In genomic region chr9:114367823-114368609, GRCh38 we compare ENCODE assay signal across 10 cellular contexts. TPM values are rescaled to one million over a fixed set of nuclear protein-coding genes. Genes with fewer than 3 reads are reported as not detected.
DNase-seq lines count a peak whose midpoint lies in the region; ATAC-seq, FAIRE-seq and TF ChIP-seq lines count a peak whose summit lies in the region.
"Had no signal": no experiment of that assay in that cellular context is flagged by ENCODE, and none has a peak within 500 bp of the region (broad histone marks: within the 10 kb centered on the region; RNA-seq: fewer than 3 reads in every experiment).

No MANE protein-coding gene starts in this region.

- peak overlapping the region; percentile 62; the same call in 1 of the 2 replicates for H2BK12ac ChIP-seq in H1 (ENCODE audit: low read depth, low read length)

- H3K4me1 ChIP-seq in H1 (replicated peaks in 1 of 4; ENCODE audit: control insufficient read depth in 3 of 4, insufficient read depth in 4 of 4, low read length in 3 of 4) (peaks cover 7 to 28% (median 17%) of the 10 kb centered on the region in 4 experiments), stomach (peaks cover 21 to 88% (median 37%) of the 10 kb centered on the region in 4 donors)

- H3K79me1 ChIP-seq in H1 (ENCODE audit: low read depth, low read length): no peaks in the 10 kb centered on the region

- H3K27me3 ChIP-seq in H1 (replicated peaks in 1 of 4; ENCODE audit: control insufficient read depth in 3 of 4, extremely low read depth in 1 of 4, insufficient read depth in 3 of 4, low read length in 3 of 4) (no peaks in the 10 kb centered on the region), stomach (no peaks in the 10 kb centered on the region)
- H3K27me3 ChIP-seq: neural progenitor cell had no signal

- TF ChIP-seq RAD21 in H1 (IDR thresholded peaks at IDR 0.05 in 1 of 2, conservative IDR thresholded peaks at IDR 0.05 in 1 of 2; ENCODE audit: low read depth in 2 of 2, low read length in 2 of 2): no peak

- no peak overlapping the region for H3K4me2 ChIP-seq in H1 (ENCODE audit: insufficient read depth in 1 of 2, low read depth in 2 of 2, low read length in 2 of 2)
- H3K4me2 ChIP-seq: neural progenitor cell had no signal

- no peak overlapping the region for H3K56ac ChIP-seq in H1 (replicated peaks; ENCODE audit: insufficient read length, low read depth, low read length)

- H4K20me1 ChIP-seq in H1 (replicated peaks in 1 of 2; ENCODE audit: control insufficient read depth in 1 of 2, insufficient read depth in 2 of 2, low read length in 2 of 2): peaks cover 0 to 2% of the 10 kb centered on the region in 2 experiments

- H3K27ac Mint-ChIP-seq in T-helper 1 cell treated with Interleukin-12 subunit alpha and Interleukin-12 subunit beta and Interleukin-4 antibody, amounts not matched to agents 30 μg/mL and 1 μg/mL, for 36 hours: peak overlapping the region; percentile 91
- peak overlapping the region; percentile 93 to 97 for H3K27ac Mint-ChIP-seq in T-cell
- H3K27ac Mint-ChIP-seq: neural progenitor cell had no signal

- peak overlapping the region; percentile 71; the same call in 1 of the 2 replicates for H2BK5ac ChIP-seq in H1 (ENCODE audit: low read depth, low read length)

- POLR2A ChIA-PET in T-cell (lab: Charles Lee): interaction anchor here (0.6 to 1.9 kb wide), 8 partner anchors 14 to 30 kb away, joined by 3 to 15 read pairs (median 4); partner anchors contain the start of gene AKNA (in 1 of the 2)
- POLR2A ChIA-PET in H1 (lab: Charles Lee; ENCODE audit: partially characterized antibody): interaction anchor here (0.8 to 1.4 kb wide), 4 partner anchors 12 to 18 kb away, joined by 3 to 4 read pairs (median 3); no protein-coding TSS in a partner anchor

- H3K9ac ChIP-seq in H1 (replicated peaks in 1 of 4; ENCODE audit: extremely low read depth in 1 of 4, low read depth in 3 of 4, low read length in 3 of 4): no peak overlapping the region
- H3K9ac ChIP-seq: neural progenitor cell had no signal

- H3K4me3 Mint-ChIP-seq in T-helper 1 cell treated with Interleukin-12 subunit alpha and Interleukin-12 subunit beta and Interleukin-4 antibody, amounts not matched to agents 30 μg/mL and 1 μg/mL, for 36 hours: peak overlapping the region; percentile 52
- peak overlapping the region in 2 of 3 donors; percentile 28 to 77 for H3K4me3 Mint-ChIP-seq in T-cell

- no peaks in the 10 kb centered on the region for H3K9me3 ChIP-seq in H1 (ENCODE audit: insufficient read depth in 2 of 2, low read depth in 1 of 2, low read length in 1 of 2)
- H3K9me3 ChIP-seq in stomach: no peaks in the 10 kb centered on the region

- CTCF ChIA-PET in T-cell (lab: Charles Lee): interaction anchor here (0.7 to 4.7 kb wide), 8 partner anchors 17 to 286 kb away, joined by 3 to 25 read pairs (median 4); partner anchors contain the start of gene AKNA (in 1 of the 2)
- CTCF ChIA-PET in H1 (lab: Charles Lee; ENCODE audit: partially characterized antibody): interaction anchor here (0.6 to 1.7 kb wide), 8 partner anchors 12 to 327 kb away, joined by 3 to 4 read pairs (median 3); partner anchors contain the start of gene AKNA

- 0 out of 2 replicates have a peak overlapping the region, but pooled peaks have one; percentile 39 for H3K27ac ChIP-seq in H1 (ENCODE audit: low read depth, low read length)
- peak overlapping the region in 4 of 5 donors; percentile 54 to 80 (median 74) for H3K27ac ChIP-seq in stomach
- H3K27ac ChIP-seq: 22Rv1, neural progenitor cell had no signal

- H2AK5ac ChIP-seq in H1 (ENCODE audit: low read depth, low read length): peak overlapping the region; percentile 88; the same call in 1 of the 2 replicates

- no peak for DNase-seq in T-helper 1 cell
- no peak for DNase-seq in T-cell
- no peak for DNase-seq in H1 (ENCODE audit: low read depth in 1 of 2, low spot score in 2 of 2)
- DNase-seq in stomach: no peak
- DNase-seq in frontal cortex (ENCODE audit: low spot score in 2 of 2): no peak
- DNase-seq in middle frontal gyrus (ENCODE audit: extremely low spot score, low spot score): no peak

- no peak overlapping the region for H3K4ac ChIP-seq in H1 (replicated peaks; ENCODE audit: insufficient read length, low read depth, low read length)

- no peak overlapping the region for H4K8ac ChIP-seq in H1 (ENCODE audit: extremely low read depth, insufficient read depth, low read length)

- no peak overlapping the region for H3K14ac ChIP-seq in H1 (ENCODE audit: insufficient read length)

- no peak overlapping the region for H2AFZ ChIP-seq in H1 (ENCODE audit: low read length)
- H2AFZ ChIP-seq: neural progenitor cell had no signal

- ATAC-seq in T-cell (replicated peaks in 1 of 4) (no peak), GM21390 (IDR thresholded peaks at IDR 0.05; ENCODE audit: unreplicated experiment) (no peak)

- H4K91ac ChIP-seq in H1 (replicated peaks; ENCODE audit: insufficient read length, low read length): peak overlapping the region; percentile 5

- no peak overlapping the region for H4K5ac ChIP-seq in H1 (ENCODE audit: insufficient read length, low read depth, low read length)

- H3K9me3 Mint-ChIP-seq in T-helper 1 cell treated with Interleukin-12 subunit alpha and Interleukin-12 subunit beta and Interleukin-4 antibody, amounts not matched to agents 30 μg/mL and 1 μg/mL, for 36 hours: no peaks in the 10 kb centered on the region
- no peaks in the 10 kb centered on the region for H3K9me3 Mint-ChIP-seq in T-cell
- H3K9me3 Mint-ChIP-seq: neural progenitor cell had no signal

- no peaks in the 10 kb centered on the region for H3K79me2 ChIP-seq in H1 (ENCODE audit: control insufficient read depth in 1 of 2, insufficient read depth in 2 of 2, low read length in 2 of 2)

- H3K23ac ChIP-seq in H1 (ENCODE audit: insufficient read length): no peak overlapping the region

- TF ChIP-seq POLR2A in H1 (IDR thresholded peaks at IDR 0.05; ENCODE audit: control extremely low read depth in 1 of 2, low read depth in 2 of 2, low read length in 2 of 2) (no peak), stomach (IDR thresholded peaks at IDR 0.05) (no peak)

- peaks cover 11% of the 10 kb centered on the region; the same call in 1 of the 2 replicates for H3K23me2 ChIP-seq in H1 (ENCODE audit: low read depth, low read length)

- TF ChIP-seq EP300 in H1 (IDR thresholded peaks at IDR 0.05; ENCODE audit: borderline replicate concordance in 1 of 2, low read depth in 2 of 2, low read length in 2 of 2) (no peak), stomach (IDR thresholded peaks at IDR 0.05) (no peak)

- no peak overlapping the region for H2BK15ac ChIP-seq in H1 (ENCODE audit: low read length)

- H3K36me3 ChIP-seq in H1 (ENCODE audit: control insufficient read depth in 2 of 4, insufficient read depth in 4 of 4, low read length in 3 of 4): peaks cover 3 to 30% (median 21%) of the 10 kb centered on the region in 4 experiments; a peak in 7 of 8 replicates
- peaks cover 23 to 98% (median 82%) of the 10 kb centered on the region in 4 donors for H3K36me3 ChIP-seq in stomach
- H3K36me3 ChIP-seq: neural progenitor cell had no signal

- H3K4me3 ChIP-seq in H1 (ENCODE audit: extremely low read depth in 1 of 4, insufficient read depth in 2 of 4, low read depth in 3 of 4, low read length in 4 of 4) (no peak overlapping the region), stomach (no peak overlapping the region)
- H3K4me3 ChIP-seq: neural progenitor cell had no signal

- H3K4me1 Mint-ChIP-seq in T-helper 1 cell treated with Interleukin-12 subunit alpha and Interleukin-12 subunit beta and Interleukin-4 antibody, amounts not matched to agents 30 μg/mL and 1 μg/mL, for 36 hours (ENCODE audit: low read depth): peaks cover 74% of the 10 kb centered on the region
- peaks cover 88 to 96% (median 94%) of the 10 kb centered on the region in 3 donors for H3K4me1 Mint-ChIP-seq in T-cell

- H3K18ac ChIP-seq in H1 (ENCODE audit: extremely low read depth, low read length): peak overlapping the region; percentile 25; the same call in 1 of the 2 replicates

- 89% methylated on average over 13 of the region's 13 CpGs; no CpG with 5 or more reads in 1 of the 2 experiments for WGBS in H1 (ENCODE audit: extremely low coverage in 1 of 2, insufficient coverage in 1 of 2, insufficient read length in 1 of 2, insufficient replicate concordance in 2 of 2, low coverage in 1 of 2, low lambda C conversion rate in 2 of 2, missing lambda C conversion rate in 1 of 2), 2 experiments
- 89 to 94% (median 92%) methylated on average over 12 to 13 of the region's 13 CpGs for WGBS in stomach, 5 donors

- peaks cover 77% of the 10 kb centered on the region for H3K36me3 Mint-ChIP-seq in T-helper 1 cell treated with Interleukin-12 subunit alpha and Interleukin-12 subunit beta and Interleukin-4 antibody, amounts not matched to agents 30 μg/mL and 1 μg/mL, for 36 hours (ENCODE audit: low read depth)
- H3K36me3 Mint-ChIP-seq in T-cell: peaks cover 53% of the 10 kb centered on the region

- H2BK20ac ChIP-seq in H1 (ENCODE audit: low read length): no peak overlapping the region

- no peak overlapping the region for H2BK120ac ChIP-seq in H1 (replicated peaks; ENCODE audit: low read depth, low read length)

- intact Hi-C loops in stomach (cut with DNase I; ENCODE audit: low total_unique reads): no loop called here

- H3K27me3 Mint-ChIP-seq in T-helper 1 cell treated with Interleukin-12 subunit alpha and Interleukin-12 subunit beta and Interleukin-4 antibody, amounts not matched to agents 30 μg/mL and 1 μg/mL, for 36 hours (ENCODE audit: low read depth): no peaks in the 10 kb centered on the region
- no peaks in the 10 kb centered on the region for H3K27me3 Mint-ChIP-seq in T-cell

- no peak for TF ChIP-seq CTCF in H1 (IDR thresholded peaks at IDR 0.05; ENCODE audit: control extremely low read depth in 1 of 3, insufficient read depth in 1 of 3, low read depth in 1 of 3, low read length in 3 of 3)
- TF ChIP-seq CTCF in stomach (IDR thresholded peaks at IDR 0.05): no peak

- FAIRE-seq in H1 (lab: Jason Lieb, UNC): no peak
- FAIRE-seq in frontal cortex (lab: Jason Lieb, UNC): no peak

RNA-seq across cellular contexts. Expression of gene AKNA, which starts 19.8 kb away (rescaled TPM):
- 100 to 1,000 TPM; 382 to 462 (median 415) TPM for total RNA-seq in T-cell
- total RNA-seq in H1 (2021; fragmentation: NEBNext Ultra II Directional; extraction: Animal tissue kit (Norgen Biotek cat#: 25700)): 25.9 and 27.4 TPM in 2 replicates
- polyA plus RNA-seq in H1 (2011; rRNA removed): 21.0 and 28.3 TPM in 2 replicates
- 18.3 TPM for polyA plus RNA-seq in H1 (2011; cell fraction: cytosol; rRNA removed)
- polyA plus RNA-seq in H1 (2011; cell fraction: nucleus; rRNA removed): 62.7 TPM
- 16.3 to 28.1 TPM (median 25.3 TPM) in 4 replicates for polyA plus RNA-seq in H1 (2012, experiment 1 of 2)
- polyA plus RNA-seq in H1 (2012, experiment 2 of 2): 16.4 TPM
- 16.0 TPM for polyA plus RNA-seq in H1 (2013, experiment 1 of 2)
- 15.2 TPM for polyA plus RNA-seq in H1 (2013, experiment 2 of 2)
- 21.8 and 26.9 TPM in 2 replicates for polyA minus RNA-seq in H1 (2011; rRNA and poly(A)+ RNA removed)
- 32.5 TPM for polyA minus RNA-seq in H1 (2011; cell fraction: cytosol; rRNA and poly(A)+ RNA removed)
- polyA minus RNA-seq in H1 (2011; cell fraction: nucleus; rRNA and poly(A)+ RNA removed): 36.8 TPM
- 10 to 100 TPM; 13.4 to 85.8 (median 31.0) TPM for total RNA-seq in stomach
- 10 to 100 TPM; 12.2 to 13.6 (median 12.3) TPM for polyA plus RNA-seq in stomach
- 3.3 TPM for total RNA-seq in frontal cortex

RNA-seq across cellular contexts. Expression of gene ORM2, which starts 38.3 kb away (rescaled TPM):
- 1 to 10 TPM in 3 of 5 donors, not detected in 2; 1.4 to 2.2 (median 1.8) TPM for total RNA-seq in T-cell
- total RNA-seq in H1 (2021; fragmentation: NEBNext Ultra II Directional; extraction: Animal tissue kit (Norgen Biotek cat#: 25700)): 0.90 TPM in 1 of 2 replicates, not detected in the other
- 0.66 and 1.3 TPM in 2 replicates for polyA plus RNA-seq in H1 (2011; rRNA removed)
- polyA plus RNA-seq in H1 (2011; cell fraction: cytosol; rRNA removed): 1.1 TPM
- 0.17 TPM for polyA plus RNA-seq in H1 (2011; cell fraction: nucleus; rRNA removed)
- 1.0 to 1.8 TPM (median 1.5 TPM) in 4 replicates for polyA plus RNA-seq in H1 (2012, experiment 1 of 2)
- 0.33 TPM for polyA plus RNA-seq in H1 (2012, experiment 2 of 2)
- 0.24 TPM for polyA plus RNA-seq in H1 (2013, experiment 1 of 2)
- polyA plus RNA-seq in H1 (2013, experiment 2 of 2): 0.29 TPM
- polyA minus RNA-seq in H1 (2011; rRNA and poly(A)+ RNA removed): 0.51 TPM in 1 of 2 replicates, not detected in the other
- not detected for polyA minus RNA-seq in H1 (2011; cell fraction: cytosol; rRNA and poly(A)+ RNA removed)
- not detected for polyA minus RNA-seq in H1 (2011; cell fraction: nucleus; rRNA and poly(A)+ RNA removed)
- 1 to 10 TPM in 2 of 5 donors, not detected in 3; 1.2 to 2.0 TPM for total RNA-seq in stomach
- 10 to 100 TPM in 1 of 3 donors, 1 to 10 TPM in 1, not detected in 1; 4.9 to 17.1 TPM for polyA plus RNA-seq in stomach
- not detected for total RNA-seq in frontal cortex

RNA-seq across cellular contexts. Expression of gene ORM1, which starts 45.1 kb away (rescaled TPM):
- total RNA-seq in T-cell: 1 to 10 TPM in 3 of 5 donors, not detected in 2; 4.2 to 8.3 (median 6.2) TPM
- not detected in 2 replicates for total RNA-seq in H1 (2021; fragmentation: NEBNext Ultra II Directional; extraction: Animal tissue kit (Norgen Biotek cat#: 25700))
- polyA plus RNA-seq in H1 (2011; rRNA removed): 0.32 TPM in 1 of 2 replicates, not detected in the other
- not detected for polyA plus RNA-seq in H1 (2011; cell fraction: cytosol; rRNA removed)
- polyA plus RNA-seq in H1 (2011; cell fraction: nucleus; rRNA removed): not detected
- not detected in 4 replicates for polyA plus RNA-seq in H1 (2012, experiment 1 of 2)
- polyA plus RNA-seq in H1 (2012, experiment 2 of 2): not detected
- polyA plus RNA-seq in H1 (2013, experiment 1 of 2): not detected
- polyA plus RNA-seq in H1 (2013, experiment 2 of 2): not detected
- polyA minus RNA-seq in H1 (2011; rRNA and poly(A)+ RNA removed): not detected in 2 replicates
- polyA minus RNA-seq in H1 (2011; cell fraction: cytosol; rRNA and poly(A)+ RNA removed): not detected
- not detected for polyA minus RNA-seq in H1 (2011; cell fraction: nucleus; rRNA and poly(A)+ RNA removed)
- 1 to 10 TPM in 2 of 5 donors, not detected in 3; 1.6 to 2.2 TPM for total RNA-seq in stomach
- polyA plus RNA-seq in stomach: 10 to 100 TPM in 1 of 3 donors, 1 to 10 TPM in 2; 2.9 to 14.8 (median 3.9) TPM
- total RNA-seq in frontal cortex: 0.82 TPM

Comparison
In these comparisons a context has a peak if more than half of its experiments do, and no peak if none do; other contexts are left out.
1. RNA of gene AKNA, which starts 19.8 kb away (total RNA-seq): 382 to 462 TPM in T-cell; 13.4 to 85.8 TPM in stomach, 25.9 to 27.4 TPM in H1 and 3.3 TPM in frontal cortex (single experiment); every median in the first group is over 4 times any median in the second.